1 cellular context compared by ENCODE assay signal in genomic region chr16:30534368-30535105, GRCh38.
TF ChIP-seq lines count a peak whose summit lies in the region.

Gene ZNF747 (minus strand): TSS chr16:30534858. CDS start chr16:30534679, 179 bp downstream.

TF ChIP-seq in HEK293, 187 proteins besides CTCF, POLR2A, EP300 and RAD21 (continued from another document and continues in another):
- TF ChIP-seq ZNF558 (tag by site-specific recombination; IDR thresholded peaks at IDR 0.05) (no peak), ZNF292 (tag by site-specific recombination; IDR thresholded peaks at IDR 0.05; ENCODE audit: borderline replicate concordance, low read depth) (no peak), ZNF654 (tag by site-specific recombination; IDR thresholded peaks at IDR 0.05; ENCODE audit: low read depth) (no peak), ZNF16 (tag by site-specific recombination; IDR thresholded peaks at IDR 0.05; ENCODE audit: low read depth) (no peak), KLF17 (tag by site-specific recombination; IDR thresholded peaks at IDR 0.05) (peak; percentile 86), KLF9 (tag by site-specific recombination; IDR thresholded peaks at IDR 0.05; ENCODE audit: low read depth) (no peak; the same call in none of the 2 replicates), TCF7L2 (IDR thresholded peaks at IDR 0.05; ENCODE audit: borderline replicate concordance, low read depth, low read length) (peak; percentile 38; the same call in 1 of the 2 replicates), ZNF335 (tag by site-specific recombination; conservative IDR thresholded peaks at IDR 0.05) (peak; percentile 98), SCRT2 (tag by site-specific recombination; IDR thresholded peaks at IDR 0.05) (peak; percentile 32; the same call in 1 of the 2 replicates), ZNF501 (tag by site-specific recombination; IDR thresholded peaks at IDR 0.05) (peak; percentile 72), ZBTB21 (tag by site-specific recombination; IDR thresholded peaks at IDR 0.05) (peak; percentile 49), PRDM4 (tag by site-specific recombination; IDR thresholded peaks at IDR 0.05) (peak; percentile 64; the same call in 1 of the 2 replicates), ZNF133 (tag by site-specific recombination; IDR thresholded peaks at IDR 0.05) (peak; percentile 34; the same call in 1 of the 2 replicates), HOXA7 (CRISPR knock-in tag; IDR thresholded peaks at IDR 0.05; ENCODE audit: borderline replicate concordance) (no peak), HIC1 (tag by site-specific recombination; IDR thresholded peaks at IDR 0.05) (peak; percentile 80; the same call in 1 of the 2 replicates), INSM2 (tag by site-specific recombination; IDR thresholded peaks at IDR 0.05) (no peak; the same call in 1 of the 2 replicates), ZNF580 (tag by site-specific recombination; IDR thresholded peaks at IDR 0.05) (peak; percentile 94), ZNF704 (tag by site-specific recombination; IDR thresholded peaks at IDR 0.05) (no peak), MZF1 (tag by site-specific recombination; IDR thresholded peaks at IDR 0.05; ENCODE audit: borderline replicate concordance) (peak; percentile 58; the same call in 1 of the 2 replicates), MYNN (tag by site-specific recombination; IDR thresholded peaks at IDR 0.05; ENCODE audit: borderline replicate concordance) (no peak), ZNF426 (tag by site-specific recombination; IDR thresholded peaks at IDR 0.05) (no peak), ZNF549 (tag by site-specific recombination; IDR thresholded peaks at IDR 0.05) (no peak), ZBTB17 (tag by site-specific recombination; IDR thresholded peaks at IDR 0.05) (peak; percentile 100), ZNF488 (tag by site-specific recombination; IDR thresholded peaks at IDR 0.05) (no peak), ZNF239 (tag by site-specific recombination; IDR thresholded peaks at IDR 0.05) (0 out of 2 replicates have a peak, but pooled peaks have one; percentile 45), ZNF544 (tag by site-specific recombination; IDR thresholded peaks at IDR 0.05) (no peak), ZFP3 (tag by site-specific recombination; IDR thresholded peaks at IDR 0.05; ENCODE audit: low read depth) (no peak), ZNF645 (tag by site-specific recombination; IDR thresholded peaks at IDR 0.05) (no peak; the same call in 1 of the 2 replicates), ZNF202 (tag by site-specific recombination; IDR thresholded peaks at IDR 0.05; ENCODE audit: borderline replicate concordance) (no peak), KLF10 (tag by site-specific recombination; IDR thresholded peaks at IDR 0.05) (peak; percentile 83), ZNF366 (tag by site-specific recombination; conservative IDR thresholded peaks at IDR 0.05) (peak; percentile 51), ZBTB8A (tag by site-specific recombination; IDR thresholded peaks at IDR 0.05) (peak; percentile 97), ZIC2 (tag by site-specific recombination; IDR thresholded peaks at IDR 0.05) (peak; percentile 83), ZNF624 (tag by site-specific recombination; IDR thresholded peaks at IDR 0.05) (no peak), ZBTB44 (tag by site-specific recombination; IDR thresholded peaks at IDR 0.05) (peak; percentile 45; the same call in 1 of the 2 replicates), ZNF398 (tag by site-specific recombination; IDR thresholded peaks at IDR 0.05) (peak; percentile 72), OVOL3 (tag by site-specific recombination; IDR thresholded peaks at IDR 0.05) (peak; percentile 88), ZNF548 (tag by site-specific recombination; IDR thresholded peaks at IDR 0.05) (no peak), AEBP2 (tag by site-specific recombination; IDR thresholded peaks at IDR 0.05; ENCODE audit: borderline replicate concordance) (0 out of 2 replicates have a peak, but pooled peaks have one; percentile 14), REPIN1 (tag by site-specific recombination; IDR thresholded peaks at IDR 0.05; ENCODE audit: low read depth) (no peak)
